Comparison of ENCODE assay signal across 20 cellular contexts in genomic region chr1:213530607-213531320, GRCh38.
DNase-seq lines count a peak whose midpoint lies in the region; ATAC-seq and TF ChIP-seq lines count a peak whose summit lies in the region.
"Had no signal": no experiment of that assay in that cellular context is flagged by ENCODE, and none has a peak within 500 bp of the region (broad histone marks: within the 10 kb centered on the region; RNA-seq: fewer than 3 reads in every experiment).

No MANE protein-coding gene starts in this region.

- no peaks in the 10 kb centered on the region for H3K36me3 ChIP-seq in lower lobe of right lung
- H3K36me3 ChIP-seq: BLaER1 had no signal

- H3K27ac ChIP-seq in lower lobe of right lung = no peak overlapping the region
- H3K27ac ChIP-seq: BLaER1, PC-9 had no signal

- no peak overlapping the region for H3K27ac Mint-ChIP-seq in activated naive CD8-positive, alpha-beta T cell treated with anti-CD3 and anti-CD28 coated beads, Interleukin-2, amount 50 U/mL, for 24 hours

- TF ChIP-seq CTCF in lower lobe of right lung (IDR thresholded peaks at IDR 0.05) = no peak

- H3K4me1 ChIP-seq in lower lobe of right lung = no peaks in the 10 kb centered on the region
- H3K4me1 ChIP-seq: BLaER1 had no signal

- peak; percentile 19 to 60 for ATAC-seq in lower lobe of right lung
- ATAC-seq in activated naive CD8-positive, alpha-beta T cell treated with anti-CD3 and anti-CD28 coated beads, Interleukin-2, amount 50 U/mL, for 24 hours = no peak
- ATAC-seq: K562 had no signal

- H3K4me3 ChIP-seq in lower lobe of right lung = no peak overlapping the region
- H3K4me3 ChIP-seq: BLaER1, K562, PC-9 had no signal

- H3K9me3 ChIP-seq in lower lobe of right lung = no peaks in the 10 kb centered on the region
- H3K9me3 ChIP-seq: BLaER1 had no signal

- no peaks in the 10 kb centered on the region for H3K36me3 Mint-ChIP-seq in activated naive CD8-positive, alpha-beta T cell treated with anti-CD3 and anti-CD28 coated beads, Interleukin-2, amount 50 U/mL, for 24 hours (ENCODE audit: low read depth)
- H3K36me3 Mint-ChIP-seq: CD4-positive, CD25-positive, alpha-beta regulatory T cell had no signal

- intact Hi-C loops in lower lobe of right lung (cut with DNase I) = no loop called here

- H3K27me3 Mint-ChIP-seq in activated naive CD8-positive, alpha-beta T cell treated with anti-CD3 and anti-CD28 coated beads, Interleukin-2, amount 50 U/mL, for 24 hours = no peaks in the 10 kb centered on the region
- H3K27me3 Mint-ChIP-seq: CD4-positive, CD25-positive, alpha-beta regulatory T cell had no signal

- H3K4me1 Mint-ChIP-seq in activated naive CD8-positive, alpha-beta T cell treated with anti-CD3 and anti-CD28 coated beads, Interleukin-2, amount 50 U/mL, for 24 hours = no peaks in the 10 kb centered on the region
- H3K4me1 Mint-ChIP-seq: CD4-positive, CD25-positive, alpha-beta regulatory T cell had no signal

- DNase-seq in NCI-H510A treated with DMSO at 0.1 percent for 48 hours (lab: John Stamatoyannopoulos, UW) (peak; percentile 43), NCI-H510A (lab: John Stamatoyannopoulos, UW) (no peak), ELF-1 (ENCODE audit: low read depth, low spot score) (peak; percentile 6), SK-N-DZ (ENCODE audit: low spot score) (peak; percentile 24), lower lobe of right lung (no peak), NCI-H345 (lab: John Stamatoyannopoulos, UW) (no peak)
- no peak for DNase-seq in activated naive CD8-positive, alpha-beta T cell treated with anti-CD3 and anti-CD28 coated beads, Interleukin-2, amount 50 U/mL, for 24 hours
- DNase-seq: CD4-positive, CD25-positive, alpha-beta regulatory T cell; DND-41; Kasumi-1; NCI-H1092 treated with DMSO at 0.1 percent for 48 hours; NCI-H1436; NCI-H187; NCI-H2081 treated with DMSO at 0.1 percent for 48 hours; NCI-H446; NCI-H526 treated with DMSO at 0.1 percent for 48 hours; PC-9; SHP77 had no signal

- no peak overlapping the region for H3K4me3 Mint-ChIP-seq in activated naive CD8-positive, alpha-beta T cell treated with anti-CD3 and anti-CD28 coated beads, Interleukin-2, amount 50 U/mL, for 24 hours
- H3K4me3 Mint-ChIP-seq: CD4-positive, CD25-positive, alpha-beta regulatory T cell had no signal

- H3K27me3 ChIP-seq in lower lobe of right lung (ENCODE audit: low read depth) = no peaks in the 10 kb centered on the region
- H3K27me3 ChIP-seq: BLaER1 had no signal

- no peaks in the 10 kb centered on the region for H3K9me3 Mint-ChIP-seq in activated naive CD8-positive, alpha-beta T cell treated with anti-CD3 and anti-CD28 coated beads, Interleukin-2, amount 50 U/mL, for 24 hours

Comparison
In these comparisons a context has a peak if more than half of its experiments do, and no peak if none do; other contexts are left out.
1. DNase-seq: peak in NCI-H510A treated with DMSO at 0.1 percent for 48 hours (single experiment), ELF-1 (single experiment) and SK-N-DZ (single experiment); none in NCI-H510A (single experiment), lower lobe of right lung (single experiment), activated naive CD8-positive, alpha-beta T cell treated with anti-CD3 and anti-CD28 coated beads, Interleukin-2, amount 50 U/mL, for 24 hours (single experiment) and NCI-H345 (single experiment).